ENCODE assay signal across 17 cellular contexts in the genomic region with DNA sequence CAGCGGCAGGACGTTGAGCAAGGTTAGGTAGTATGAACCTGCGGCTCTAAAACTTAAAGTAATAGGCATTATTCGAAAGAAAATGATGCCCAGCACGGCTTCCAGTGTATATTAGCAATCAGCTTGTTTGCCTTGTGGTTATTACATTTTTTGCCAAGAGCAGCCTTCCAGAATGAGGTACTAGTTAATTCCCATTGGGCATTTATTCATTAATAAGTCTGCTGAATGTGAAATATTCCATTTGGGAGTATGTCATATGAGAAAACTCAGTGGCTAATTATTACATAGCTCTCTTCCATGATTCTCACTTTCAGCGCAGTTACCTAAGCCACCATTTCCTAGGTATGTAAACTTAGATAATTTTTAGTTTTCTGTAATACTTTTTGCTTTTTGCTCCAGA. TPM values are rescaled to one million over a fixed set of nuclear protein-coding genes. Genes with fewer than 3 reads are reported as not detected.
DNase-seq lines count a peak whose midpoint lies in the region; ATAC-seq and TF ChIP-seq lines count a peak whose summit lies in the region.
"Had no signal": no experiment of that assay in that cellular context is flagged by ENCODE, and none has a peak within 500 bp of the region (broad histone marks: within the 10 kb centered on the region; RNA-seq: fewer than 3 reads in every experiment).

No MANE protein-coding gene starts in this region.

- POLR2A ChIA-PET in PC-3 (lab: Charles Lee; ENCODE audit: unreplicated experiment), result interaction anchor here (0.5 to 0.6 kb wide), 2 partner anchors 36 to 138 kb away, joined by 6 to 7 read pairs; no protein-coding TSS in a partner anchor
- POLR2A ChIA-PET in naive thymus-derived CD4-positive, alpha-beta T cell (lab: Charles Lee), result no interaction called here

- TF ChIP-seq CTCF in PC-3 (conservative IDR thresholded peaks at IDR 0.05; ENCODE audit: low read depth, low read length), result no peak
- no peak for TF ChIP-seq CTCF in endodermal cell (conservative IDR thresholded peaks at IDR 0.05)
- TF ChIP-seq CTCF in mesothelial cell of epicardium (IDR thresholded peaks at IDR 0.05; ENCODE audit: unreplicated experiment), result no peak
- no peak for TF ChIP-seq CTCF in thyroid gland (IDR thresholded peaks at IDR 0.05)
- no peak for TF ChIP-seq CTCF in natural killer cell (IDR thresholded peaks at IDR 0.05)

- H3K79me2 ChIP-seq in PC-3 (ENCODE audit: low read length), result peaks cover 100% of the 10 kb centered on the region

- no peaks in the 10 kb centered on the region for H3K9me3 Mint-ChIP-seq in endodermal cell
- H3K9me3 Mint-ChIP-seq in mesothelial cell of epicardium, result no peaks in the 10 kb centered on the region
- no peaks in the 10 kb centered on the region for H3K9me3 Mint-ChIP-seq in natural killer cell
- H3K9me3 Mint-ChIP-seq in naive thymus-derived CD4-positive, alpha-beta T cell, result peaks cover 0 to 1% (median 0%) of the 10 kb centered on the region in 11 donors
- H3K9me3 Mint-ChIP-seq: stimulated activated naive B cell treated with anti-CD40 and anti-IgM and Interleukin-4, amounts not matched to agents 10 μg/mL and 1 μg/mL and 100 μg/mL, for 72 hours had no signal

- H3K9me3 ChIP-seq in PC-3 (ENCODE audit: low read length) (no peaks in the 10 kb centered on the region), endodermal cell (ENCODE audit: control insufficient read depth, low read length) (no peaks in the 10 kb centered on the region), thyroid gland (no peaks in the 10 kb centered on the region)
- H3K9me3 ChIP-seq in naive thymus-derived CD4-positive, alpha-beta T cell (ENCODE audit: control insufficient read depth in 2 of 3, low read length in 3 of 3), result no peaks in the 10 kb centered on the region
- H3K9me3 ChIP-seq: BLaER1 treated with 17β-estradiol and CSF1 and Interleukin-3, amounts not matched to agents 10 nM and 100 nM; HAP-1 had no signal

- H3K27me3 Mint-ChIP-seq in endodermal cell (ENCODE audit: insufficient read depth) (no peaks in the 10 kb centered on the region), mesothelial cell of epicardium (ENCODE audit: low read depth) (no peaks in the 10 kb centered on the region), natural killer cell (ENCODE audit: low read depth in 2 of 2) (no peaks in the 10 kb centered on the region)
- peaks cover 0 to 24% (median 11%) of the 10 kb centered on the region in 5 donors for H3K27me3 Mint-ChIP-seq in naive thymus-derived CD4-positive, alpha-beta T cell
- H3K27me3 Mint-ChIP-seq: stimulated activated naive B cell treated with anti-CD40 and anti-IgM and Interleukin-4, amounts not matched to agents 10 μg/mL and 1 μg/mL and 100 μg/mL, for 72 hours had no signal

- H3K36me3 Mint-ChIP-seq in endodermal cell (ENCODE audit: low read depth), result no peaks in the 10 kb centered on the region
- no peaks in the 10 kb centered on the region for H3K36me3 Mint-ChIP-seq in mesothelial cell of epicardium
- H3K36me3 Mint-ChIP-seq in natural killer cell, result no peaks in the 10 kb centered on the region
- peaks cover 0 to 10% (median 0%) of the 10 kb centered on the region in 5 donors for H3K36me3 Mint-ChIP-seq in naive thymus-derived CD4-positive, alpha-beta T cell
- H3K36me3 Mint-ChIP-seq: stimulated activated naive B cell treated with anti-CD40 and anti-IgM and Interleukin-4, amounts not matched to agents 10 μg/mL and 1 μg/mL and 100 μg/mL, for 72 hours had no signal

- DNase-seq in PC-3, result no peak
- no peak for DNase-seq in endodermal cell
- no peak for DNase-seq in mesothelial cell of epicardium (ENCODE audit: low spot score in 2 of 2, unreplicated experiment in 2 of 2)
- no peak for DNase-seq in thyroid gland
- DNase-seq in NCI-H146 treated with DMSO at 0.1 percent for 48 hours (lab: John Stamatoyannopoulos, UW; ENCODE audit: unreplicated experiment), result no peak
- no peak for DNase-seq in NCI-H2081 treated with DMSO at 0.1 percent for 48 hours (lab: John Stamatoyannopoulos, UW)
- no peak for DNase-seq in natural killer cell
- no peak for DNase-seq in naive thymus-derived CD4-positive, alpha-beta T cell
- DNase-seq: anterior cingulate cortex; cortex of kidney; DMS79 treated with DMSO at 0.1 percent for 48 hours; small intestine; stimulated activated naive B cell treated with anti-CD40 and anti-IgM and Interleukin-4, amounts not matched to agents 10 μg/mL and 1 μg/mL and 100 μg/mL, for 72 hours had no signal

- no peaks in the 10 kb centered on the region for H3K27me3 ChIP-seq in PC-3 (ENCODE audit: low read length)
- H3K27me3 ChIP-seq in endodermal cell (ENCODE audit: control insufficient read depth, insufficient read depth, low read length, poor library complexity, severe bottlenecking), result no peaks in the 10 kb centered on the region
- no peaks in the 10 kb centered on the region for H3K27me3 ChIP-seq in thyroid gland
- H3K27me3 ChIP-seq in naive thymus-derived CD4-positive, alpha-beta T cell (ENCODE audit: control insufficient read depth in 2 of 2, insufficient read depth in 2 of 2, low read length in 2 of 2), result no peaks in the 10 kb centered on the region
- H3K27me3 ChIP-seq: BLaER1 treated with 17β-estradiol and CSF1 and Interleukin-3, amounts not matched to agents 10 nM and 100 nM had no signal

- intact Hi-C loops in PC-3 (cut with micrococcal nuclease), result loop anchor here (1.0 kb wide), 1 partner anchor 10 kb away; no protein-coding TSS in a partner anchor
- intact Hi-C loops in thyroid gland (cut with DNase I), result loop anchor here (5.0 to 10.0 kb wide), 2 partner anchors 46 to 94 kb away; no protein-coding TSS in a partner anchor
- intact Hi-C loops in natural killer cell (cut with micrococcal nuclease), result no loop called here
- intact Hi-C loops in naive thymus-derived CD4-positive, alpha-beta T cell (cut with micrococcal nuclease), result no loop called here

- H3K4me3 Mint-ChIP-seq in endodermal cell, result no peak overlapping the region
- no peak overlapping the region for H3K4me3 Mint-ChIP-seq in mesothelial cell of epicardium
- no peak overlapping the region for H3K4me3 Mint-ChIP-seq in natural killer cell
- no peak overlapping the region for H3K4me3 Mint-ChIP-seq in naive thymus-derived CD4-positive, alpha-beta T cell
- H3K4me3 Mint-ChIP-seq: stimulated activated naive B cell treated with anti-CD40 and anti-IgM and Interleukin-4, amounts not matched to agents 10 μg/mL and 1 μg/mL and 100 μg/mL, for 72 hours had no signal

- H3K4me1 Mint-ChIP-seq in endodermal cell (peaks cover 79% of the 10 kb centered on the region), mesothelial cell of epicardium (peaks cover 87% of the 10 kb centered on the region), natural killer cell (peaks cover 28 to 66% of the 10 kb centered on the region in 2 donors)
- H3K4me1 Mint-ChIP-seq in naive thymus-derived CD4-positive, alpha-beta T cell, result peaks cover 0 to 15% (median 0%) of the 10 kb centered on the region in 7 donors

- no peak overlapping the region for H2AFZ ChIP-seq in PC-3 (ENCODE audit: low read length)

- CTCF ChIA-PET in PC-3 (lab: Charles Lee), result interaction anchor here (0.7 to 1.0 kb wide), 2 partner anchors 15 to 70 kb away, joined by 3 to 4 read pairs; no protein-coding TSS in a partner anchor
- CTCF ChIA-PET in naive thymus-derived CD4-positive, alpha-beta T cell (lab: Charles Lee), result interaction anchor here (1.0 kb wide), 1 partner anchor 15 kb away, joined by 4 read pairs; no protein-coding TSS in a partner anchor

- H4K20me1 ChIP-seq in PC-3 (ENCODE audit: low read length), result peaks cover 71% of the 10 kb centered on the region

- peak overlapping the region; percentile 64 for H3K4me2 ChIP-seq in PC-3 (ENCODE audit: low read length)
- H3K4me2 ChIP-seq: BLaER1 treated with 17β-estradiol and CSF1 and Interleukin-3, amounts not matched to agents 10 nM and 100 nM; KMS-11 had no signal

- H3K4me3 ChIP-seq in PC-3 (ENCODE audit: low read length), result no peak overlapping the region; the same call in 1 of the 2 replicates
- H3K4me3 ChIP-seq in endodermal cell (ENCODE audit: low read length), result peak overlapping the region; percentile 70
- H3K4me3 ChIP-seq in thyroid gland (replicated peaks in 1 of 3), result no peak overlapping the region
- no peak overlapping the region for H3K4me3 ChIP-seq in naive thymus-derived CD4-positive, alpha-beta T cell (ENCODE audit: low read length)
- H3K4me3 ChIP-seq: BLaER1 treated with 17β-estradiol and CSF1 and Interleukin-3, amounts not matched to agents 10 nM and 100 nM; HAP-1; SK-N-MC had no signal

- no peak for TF ChIP-seq POLR2A in thyroid gland (IDR thresholded peaks at IDR 0.05)

- H3K27ac Mint-ChIP-seq in endodermal cell (no peak overlapping the region), mesothelial cell of epicardium (peak overlapping the region; percentile 89), natural killer cell (no peak overlapping the region)
- no peak overlapping the region for H3K27ac Mint-ChIP-seq in naive thymus-derived CD4-positive, alpha-beta T cell
- H3K27ac Mint-ChIP-seq: stimulated activated naive B cell treated with anti-CD40 and anti-IgM and Interleukin-4, amounts not matched to agents 10 μg/mL and 1 μg/mL and 100 μg/mL, for 72 hours had no signal

- H3K36me3 ChIP-seq in PC-3 (ENCODE audit: low read depth, low read length) (peaks cover 4% of the 10 kb centered on the region; the same call in 1 of the 2 replicates), endodermal cell (ENCODE audit: control insufficient read depth, insufficient read depth, low read length) (peaks cover 8% of the 10 kb centered on the region), thyroid gland (no peaks in the 10 kb centered on the region)
- H3K36me3 ChIP-seq in naive thymus-derived CD4-positive, alpha-beta T cell (ENCODE audit: control insufficient read depth in 2 of 3, insufficient read depth in 3 of 3, low read length in 3 of 3), result no peaks in the 10 kb centered on the region
- H3K36me3 ChIP-seq: HAP-1 had no signal

- H3K9ac ChIP-seq in PC-3 (ENCODE audit: low read length), result no peak overlapping the region
- no peak overlapping the region for H3K9ac ChIP-seq in endodermal cell (ENCODE audit: extremely low read depth, low read length, poor library complexity, severe bottlenecking)
- H3K9ac ChIP-seq: BLaER1 treated with 17β-estradiol and CSF1 and Interleukin-3, amounts not matched to agents 10 nM and 100 nM; KMS-11 had no signal

- H3K27ac ChIP-seq in PC-3 (ENCODE audit: low read length) (no peak overlapping the region), endodermal cell (ENCODE audit: low read depth, low read length) (no peak overlapping the region), thyroid gland (peak overlapping the region; percentile 12 to 69 (median 62))
- no peak overlapping the region for H3K27ac ChIP-seq in naive thymus-derived CD4-positive, alpha-beta T cell (ENCODE audit: low read depth, low read length)
- H3K27ac ChIP-seq: BLaER1 treated with 17β-estradiol and CSF1 and Interleukin-3, amounts not matched to agents 10 nM and 100 nM; KMS-11; SK-N-MC had no signal

- peaks cover 7% of the 10 kb centered on the region for H3F3A ChIP-seq in PC-3 (ENCODE audit: low read length, unreplicated experiment)

- H3K9me2 ChIP-seq in PC-3 (replicated peaks; ENCODE audit: low read length), result no peaks in the 10 kb centered on the region

- 94 to 98% methylated on average over 5 of the region's 6 CpGs for WGBS in endodermal cell (ENCODE audit: insufficient coverage in 1 of 2, insufficient read length in 1 of 2), 2 experiments
- 73 to 81% methylated on average over 6 of the region's 6 CpGs for WGBS in thyroid gland, 2 donors

- no peak for ATAC-seq in PC-3
- ATAC-seq in natural killer cell, result no peak
- ATAC-seq in naive thymus-derived CD4-positive, alpha-beta T cell, result no peak
- ATAC-seq: stimulated activated naive B cell treated with anti-CD40 and anti-IgM and Interleukin-4, amounts not matched to agents 10 μg/mL and 1 μg/mL and 100 μg/mL, for 72 hours had no signal

- no TSS peak for BruUV-seq in PC-3 (replicated peaks; lab: Mats Ljungman, UMichigan)

- H3K4me1 ChIP-seq in PC-3 (ENCODE audit: insufficient read depth, low read length), result peaks cover 77% of the 10 kb centered on the region
- H3K4me1 ChIP-seq in endodermal cell (ENCODE audit: control insufficient read depth, insufficient read depth, low read length), result peaks cover 44% of the 10 kb centered on the region
- H3K4me1 ChIP-seq in thyroid gland, result peaks cover 60 to 81% of the 10 kb centered on the region in 2 donors
- no peaks in the 10 kb centered on the region for H3K4me1 ChIP-seq in naive thymus-derived CD4-positive, alpha-beta T cell (ENCODE audit: control insufficient read depth in 2 of 2, insufficient read depth in 2 of 2, low read length in 2 of 2)

RNA-seq across cellular contexts. Expression of gene CRIM1, which starts 12.9 kb away (rescaled TPM):
- 70.7 and 85.7 TPM in 2 replicates for total RNA-seq in PC-3 (2014; rRNA removed)
- 10 to 100 TPM; 26.7 to 26.9 TPM for total RNA-seq in endodermal cell
- 14.9 TPM for polyA plus RNA-seq in endodermal cell (2013, experiment 1 of 2)
- polyA plus RNA-seq in endodermal cell (2013, experiment 2 of 2), result 15.4 TPM
- total RNA-seq in mesothelial cell of epicardium, result 58.3 to 69.7 TPM (median 61.8 TPM) in 3 replicates
- 100 to 1,000 TPM in 1 of 4 donors, 10 to 100 TPM in 3; 49.5 to 104 (median 71.5) TPM for total RNA-seq in thyroid gland
- 10 to 100 TPM; 19.3 to 34.1 (median 32.9) TPM for total RNA-seq in natural killer cell
- 1 to 10 TPM in 3 of 5 experiments, under 1 TPM in 2; 0.75 to 7.1 (median 1.2) TPM for total RNA-seq in naive thymus-derived CD4-positive, alpha-beta T cell
- under 1 TPM; 0.10 to 0.13 TPM for polyA plus RNA-seq in naive thymus-derived CD4-positive, alpha-beta T cell

Comparison
In these comparisons a context has a peak if more than half of its experiments do, and no peak if none do; other contexts are left out.
1. H3K27ac ChIP-seq: peak in thyroid gland (3 of 3); none in PC-3 (single experiment), endodermal cell (single experiment) and naive thymus-derived CD4-positive, alpha-beta T cell (single experiment).
2. intact Hi-C loops: an anchor here in PC-3 (1.0 kb wide) and thyroid gland (5.0 to 10.0 kb wide); none called in natural killer cell and naive thymus-derived CD4-positive, alpha-beta T cell.